15 cellular contexts compared by ENCODE assay signal in genomic region chr20:50911030-50911429, GRCh38. TPM values are rescaled to one million over a fixed set of nuclear protein-coding genes. Genes with fewer than 3 reads are reported as not detected.
DNase-seq lines count a peak whose midpoint lies in the region; ATAC-seq and TF ChIP-seq lines count a peak whose summit lies in the region.
"Had no signal": no experiment of that assay in that cellular context is flagged by ENCODE, and none has a peak within 500 bp of the region (broad histone marks: within the 10 kb centered on the region; RNA-seq: fewer than 3 reads in every experiment).

No MANE protein-coding gene starts in this region.

- H3K4me2 ChIP-seq in neural progenitor cell = no peak overlapping the region

- H3K36me3 ChIP-seq in neural progenitor cell = peaks cover 10% of the 10 kb centered on the region

- peaks cover 6% of the 10 kb centered on the region for H3K4me1 ChIP-seq in neural progenitor cell

- H2AFZ ChIP-seq in neural progenitor cell (replicated peaks) = no peak overlapping the region

- peaks cover 29% of the 10 kb centered on the region for H3F3A ChIP-seq in neural progenitor cell (ENCODE audit: low read depth)

- H3K4me1 Mint-ChIP-seq in T-helper 17 cell = peaks cover 49% of the 10 kb centered on the region
- peaks cover 23% of the 10 kb centered on the region for H3K4me1 Mint-ChIP-seq in neural progenitor cell

- ATAC-seq in T-helper 17 cell (no peak), HG02623 (IDR thresholded peaks at IDR 0.05; ENCODE audit: unreplicated experiment) (no peak), GM18517 (IDR thresholded peaks at IDR 0.05; ENCODE audit: unreplicated experiment) (no peak)
- ATAC-seq: heart left ventricle, K562, PC-3 had no signal

- H4K20me1 ChIP-seq in neural progenitor cell (ENCODE audit: low read depth) = peaks cover 100% of the 10 kb centered on the region

- peak overlapping the region; percentile 34 for H3K27ac Mint-ChIP-seq in T-helper 17 cell
- H3K27ac Mint-ChIP-seq in neural progenitor cell = no peak overlapping the region

- H3K79me2 ChIP-seq in neural progenitor cell (ENCODE audit: low read depth) = peaks cover 100% of the 10 kb centered on the region

- H3K36me3 Mint-ChIP-seq in T-helper 17 cell (ENCODE audit: low read depth) (no peaks in the 10 kb centered on the region), neural progenitor cell (peaks cover 18% of the 10 kb centered on the region)

- DNase-seq in AG04449 (ENCODE audit: low read depth, low spot score) = peak; percentile 63
- peak; percentile 41 for DNase-seq in ELR (ENCODE audit: low read depth)
- DNase-seq in T-helper 17 cell = no peak
- peak; percentile 76 for DNase-seq in fibroblast of villous mesenchyme (ENCODE audit: low read depth)
- no peak for DNase-seq in SKM-1 (lab: John Stamatoyannopoulos, UW; ENCODE audit: unreplicated experiment)
- DNase-seq in neural progenitor cell (ENCODE audit: low spot score) = no peak
- DNase-seq: activated effector memory CD4-positive, alpha-beta T cell treated with Interleukin-2 at 50 U/mL for 16 hours; dermis blood vessel endothelial cell; heart left ventricle; NCI-H2107; PC-3 had no signal

- no peak overlapping the region for H3K27ac ChIP-seq in neural progenitor cell
- H3K27ac ChIP-seq: heart left ventricle had no signal

- H3K27me3 ChIP-seq in neural progenitor cell = no peaks in the 10 kb centered on the region
- H3K27me3 ChIP-seq: heart left ventricle had no signal

- H3K4me3 Mint-ChIP-seq in T-helper 17 cell (no peak overlapping the region), neural progenitor cell (no peak overlapping the region)

- H3K9ac ChIP-seq in neural progenitor cell = no peak overlapping the region

- H3K4me3 ChIP-seq in AG04449 (ENCODE audit: low read depth, low read length) (no peak overlapping the region; the same call in 1 of the 2 replicates), fibroblast of villous mesenchyme (ENCODE audit: low read depth, low read length) (no peak overlapping the region), neural progenitor cell (no peak overlapping the region)
- H3K4me3 ChIP-seq: HAP-1, heart left ventricle, K562 had no signal

- H3K9me3 ChIP-seq in T-helper 17 cell (ENCODE audit: control insufficient read depth, low read length, poor library complexity, severe bottlenecking) (no peaks in the 10 kb centered on the region), neural progenitor cell (ENCODE audit: low read depth) (no peaks in the 10 kb centered on the region)
- H3K9me3 ChIP-seq: HAP-1, heart left ventricle had no signal

- TF ChIP-seq CTCF in AG04449 (IDR thresholded peaks at IDR 0.05; ENCODE audit: insufficient read depth, low read length, missing control alignments) = no peak
- no peak for TF ChIP-seq CTCF in fibroblast of villous mesenchyme (IDR thresholded peaks at IDR 0.05; ENCODE audit: insufficient read depth, low read depth, low read length)
- TF ChIP-seq CTCF in neural progenitor cell (IDR thresholded peaks at IDR 0.05) = no peak

- no peaks in the 10 kb centered on the region for H3K27me3 Mint-ChIP-seq in T-helper 17 cell
- H3K27me3 Mint-ChIP-seq in neural progenitor cell (ENCODE audit: insufficient read depth, low read depth) = peaks cover 3% of the 10 kb centered on the region

- no peaks in the 10 kb centered on the region for H3K9me3 Mint-ChIP-seq in neural progenitor cell

- CTCF ChIA-PET in AG04449 (lab: Yijun Ruan, JAX) = interaction anchor here (1.0 to 9.4 kb wide), 7 partner anchors 8 to 119 kb away, joined by 3 to 123 read pairs (median 6); partner anchors contain the start of genes ADNP and BCAS4

- POLR2A ChIA-PET in AG04449 (lab: Yijun Ruan, JAX) = interaction anchor here (0.9 to 1.0 kb wide), 2 partner anchors 18 to 47 kb away, joined by 3 read pairs; no protein-coding TSS in a partner anchor

RNA-seq across cellular contexts. Expression of gene ADNP, which starts 20.2 kb away (rescaled TPM):
- total RNA-seq in T-helper 17 cell = 10 to 100 TPM; 54.8 to 59.7 TPM
- 26.7 and 26.8 TPM in 2 replicates for total RNA-seq in fibroblast of villous mesenchyme
- 56.1 and 75.4 TPM in 2 replicates for total RNA-seq in neural progenitor cell (ENCODE audit: low replicate concordance)

RNA-seq across cellular contexts. Expression of gene DPM1, which starts 47.3 kb away (rescaled TPM):
- total RNA-seq in T-helper 17 cell = 10 to 100 TPM; 25.9 to 34.1 TPM
- total RNA-seq in fibroblast of villous mesenchyme = 55.4 and 62.6 TPM in 2 replicates
- 76.7 and 173 TPM in 2 replicates for total RNA-seq in neural progenitor cell (ENCODE audit: low replicate concordance)

RNA-seq across cellular contexts. Expression of gene MOCS3, which starts 47.6 kb away (rescaled TPM):
- 1 to 10 TPM; 3.2 to 3.8 TPM for total RNA-seq in T-helper 17 cell
- 9.0 and 10.4 TPM in 2 replicates for total RNA-seq in fibroblast of villous mesenchyme
- 5.6 and 7.5 TPM in 2 replicates for total RNA-seq in neural progenitor cell (ENCODE audit: low replicate concordance)

Comparison
In these comparisons a context has a peak if more than half of its experiments do, and no peak if none do; other contexts are left out.
1. DNase-seq: peak in AG04449 (single experiment), ELR (single experiment) and fibroblast of villous mesenchyme (single experiment); none in T-helper 17 cell (0 of 3), SKM-1 (single experiment) and neural progenitor cell (single experiment).